ENCODE assay signal across 13 cellular contexts in the genomic region with DNA sequence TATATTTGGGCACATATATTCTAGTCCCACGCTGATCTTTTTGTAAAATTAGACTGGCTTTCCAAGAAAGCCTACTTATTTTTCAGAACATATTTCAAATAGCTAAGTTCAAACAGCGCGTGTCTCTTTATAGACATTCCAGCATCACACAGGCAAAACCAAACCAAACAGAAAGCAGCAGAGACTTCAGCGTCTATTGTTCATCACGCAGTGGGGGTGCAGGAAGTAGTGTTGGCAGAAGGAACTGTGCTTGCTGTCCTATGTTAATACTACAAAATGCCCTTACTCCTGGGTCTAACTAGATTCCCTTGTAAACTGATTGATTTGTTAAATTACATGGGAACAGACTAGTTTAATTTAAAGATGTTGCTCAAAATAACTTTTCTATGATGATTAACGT.
DNase-seq lines count a peak whose midpoint lies in the region; ATAC-seq and TF ChIP-seq lines count a peak whose summit lies in the region.
"Had no signal": no experiment of that assay in that cellular context is flagged by ENCODE, and none has a peak within 500 bp of the region (broad histone marks: within the 10 kb centered on the region; RNA-seq: fewer than 3 reads in every experiment).

No MANE protein-coding gene starts in this region.

- ATAC-seq in GM19324 (IDR thresholded peaks at IDR 0.05; ENCODE audit: low FRiP score, unreplicated experiment) (no peak), GM21360 (IDR thresholded peaks at IDR 0.05; ENCODE audit: unreplicated experiment) (no peak)
- ATAC-seq: pancreas had no signal

- H3K9me3 ChIP-seq in ascending aorta, result no peaks in the 10 kb centered on the region
- H3K9me3 ChIP-seq: BLaER1, pancreas had no signal

- H3K27me3 ChIP-seq in ascending aorta, result no peaks in the 10 kb centered on the region
- H3K27me3 ChIP-seq: BLaER1, pancreas had no signal

- H3K27ac ChIP-seq in ascending aorta, result no peak overlapping the region
- H3K27ac ChIP-seq: BLaER1, pancreas had no signal

- in situ Hi-C loops in astrocyte of the spinal cord (cut with HindIII; ENCODE audit: low sequenced_read_pairs), result no loop called here

- intact Hi-C loops in ascending aorta (cut with DNase I), result no loop called here

- H3K36me3 ChIP-seq in ascending aorta, result no peaks in the 10 kb centered on the region
- H3K36me3 ChIP-seq: BLaER1, pancreas had no signal

- peak; percentile 2 for DNase-seq in COLO829 (ENCODE audit: low spot score)
- DNase-seq in NCI-H2081 (lab: John Stamatoyannopoulos, UW), result peak; percentile 43 to 81
- peak; percentile 63 for DNase-seq in astrocyte of the spinal cord (ENCODE audit: low read depth, low spot score)
- DNase-seq in kidney tubule cell (ENCODE audit: low spot score), result peak; percentile 52
- DNase-seq in NCI-H524 (lab: John Stamatoyannopoulos, UW), result no peak
- no peak for DNase-seq in ascending aorta (ENCODE audit: low spot score in 2 of 2)
- DNase-seq: activated T-cell treated with anti-CD3 and anti-CD28 coated beads, Interleukin-2, amount 50 U/mL, for 1 hour; HCEC 1CT; pancreas; stimulated activated CD4-positive, alpha-beta T cell treated with anti-CD3 and anti-CD28 coated beads, Interleukin-4, amount 100 ng/mL, for 24 hours had no signal

- H3K4me3 ChIP-seq in astrocyte of the spinal cord (ENCODE audit: low read depth, low read length), result no peak overlapping the region
- H3K4me3 ChIP-seq in ascending aorta, result no peak overlapping the region
- H3K4me3 ChIP-seq: BLaER1, pancreas had no signal

- no peak for TF ChIP-seq CTCF in astrocyte of the spinal cord (IDR thresholded peaks at IDR 0.05; ENCODE audit: low read depth, low read length)
- no peak for TF ChIP-seq CTCF in ascending aorta (IDR thresholded peaks at IDR 0.05)

- no peaks in the 10 kb centered on the region for H3K4me1 ChIP-seq in ascending aorta
- H3K4me1 ChIP-seq: BLaER1, pancreas had no signal

Comparison
In these comparisons a context has a peak if more than half of its experiments do, and no peak if none do; other contexts are left out.
1. DNase-seq: peak in COLO829 (single experiment), NCI-H2081 (2 of 2), astrocyte of the spinal cord (single experiment) and kidney tubule cell (single experiment); none in NCI-H524 (0 of 2) and ascending aorta (0 of 2).